1 cellular context compared by ENCODE assay signal in the genomic region with DNA sequence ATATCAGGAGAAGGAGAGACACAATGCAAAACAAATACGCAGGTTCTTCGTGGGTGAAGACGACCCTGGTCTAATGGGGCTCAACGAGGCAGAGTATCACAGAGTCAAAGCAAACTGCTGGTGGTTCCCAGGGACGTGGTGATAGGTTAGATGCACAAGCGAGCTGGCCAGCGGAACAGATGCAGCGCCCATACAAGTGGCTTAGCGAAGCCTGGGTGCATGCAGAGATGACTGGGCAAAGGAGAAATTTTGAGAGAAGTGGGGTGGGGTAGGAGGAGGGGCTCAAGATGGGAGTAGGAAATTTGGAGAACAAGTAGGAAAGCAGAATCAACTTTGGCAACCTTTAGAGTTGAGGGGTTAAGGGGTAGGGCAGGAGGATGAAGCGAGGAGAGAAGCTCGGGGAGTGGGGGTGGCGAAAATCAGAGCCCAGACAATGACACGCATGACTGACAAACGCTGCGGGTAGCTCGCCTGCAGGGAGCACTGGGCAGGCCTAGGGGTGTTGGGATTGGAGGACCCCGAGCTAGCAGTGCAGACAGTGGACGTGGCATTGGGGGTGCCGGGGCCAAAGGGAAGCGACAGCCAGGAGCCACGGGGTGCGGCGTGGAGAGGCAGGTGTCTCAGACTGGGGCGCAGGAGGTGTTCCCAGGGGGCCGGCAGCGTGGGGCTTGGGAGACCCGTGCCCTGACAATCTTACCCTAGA.
TF ChIP-seq lines count a peak whose summit lies in the region.

No MANE protein-coding gene starts in this region.

TF ChIP-seq in HepG2, 621 proteins besides CTCF, POLR2A, EP300 and RAD21 (continued from another document):
- TF ChIP-seq, protein P1, sequence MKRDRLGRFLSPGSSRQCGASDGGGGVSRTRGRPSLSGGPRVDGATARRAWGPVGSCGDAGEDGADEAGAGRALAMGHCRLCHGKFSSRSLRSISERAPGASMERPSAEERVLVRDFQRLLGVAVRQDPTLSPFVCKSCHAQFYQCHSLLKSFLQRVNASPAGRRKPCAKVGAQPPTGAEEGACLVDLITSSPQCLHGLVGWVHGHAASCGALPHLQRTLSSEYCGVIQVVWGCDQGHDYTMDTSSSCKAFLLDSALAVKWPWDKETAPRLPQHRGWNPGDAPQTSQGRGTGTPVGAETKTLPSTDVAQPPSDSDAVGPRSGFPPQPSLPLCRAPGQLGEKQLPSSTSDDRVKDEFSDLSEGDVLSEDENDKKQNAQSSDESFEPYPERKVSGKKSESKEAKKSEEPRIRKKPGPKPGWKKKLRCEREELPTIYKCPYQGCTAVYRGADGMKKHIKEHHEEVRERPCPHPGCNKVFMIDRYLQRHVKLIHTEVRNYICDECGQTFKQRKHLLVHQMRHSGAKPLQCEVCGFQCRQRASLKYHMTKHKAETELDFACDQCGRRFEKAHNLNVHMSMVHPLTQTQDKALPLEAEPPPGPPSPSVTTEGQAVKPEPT (CRISPR knock-in tag; IDR thresholded peaks at IDR 0.05; ENCODE audit: low read depth): no peak; the same call in 1 of the 2 replicates
- TF ChIP-seq, protein P2, sequence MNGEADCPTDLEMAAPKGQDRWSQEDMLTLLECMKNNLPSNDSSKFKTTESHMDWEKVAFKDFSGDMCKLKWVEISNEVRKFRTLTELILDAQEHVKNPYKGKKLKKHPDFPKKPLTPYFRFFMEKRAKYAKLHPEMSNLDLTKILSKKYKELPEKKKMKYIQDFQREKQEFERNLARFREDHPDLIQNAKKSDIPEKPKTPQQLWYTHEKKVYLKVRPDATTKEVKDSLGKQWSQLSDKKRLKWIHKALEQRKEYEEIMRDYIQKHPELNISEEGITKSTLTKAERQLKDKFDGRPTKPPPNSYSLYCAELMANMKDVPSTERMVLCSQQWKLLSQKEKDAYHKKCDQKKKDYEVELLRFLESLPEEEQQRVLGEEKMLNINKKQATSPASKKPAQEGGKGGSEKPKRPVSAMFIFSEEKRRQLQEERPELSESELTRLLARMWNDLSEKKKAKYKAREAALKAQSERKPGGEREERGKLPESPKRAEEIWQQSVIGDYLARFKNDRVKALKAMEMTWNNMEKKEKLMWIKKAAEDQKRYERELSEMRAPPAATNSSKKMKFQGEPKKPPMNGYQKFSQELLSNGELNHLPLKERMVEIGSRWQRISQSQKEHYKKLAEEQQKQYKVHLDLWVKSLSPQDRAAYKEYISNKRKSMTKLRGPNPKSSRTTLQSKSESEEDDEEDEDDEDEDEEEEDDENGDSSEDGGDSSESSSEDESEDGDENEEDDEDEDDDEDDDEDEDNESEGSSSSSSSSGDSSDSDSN (CRISPR knock-in tag; IDR thresholded peaks at IDR 0.05): peak; percentile 39; the same call in 1 of the 2 replicates
- no peak for TF ChIP-seq EZH2 (conservative IDR thresholded peaks at IDR 0.05; ENCODE audit: low read depth, low read length)
- TF ChIP-seq, protein P3, sequence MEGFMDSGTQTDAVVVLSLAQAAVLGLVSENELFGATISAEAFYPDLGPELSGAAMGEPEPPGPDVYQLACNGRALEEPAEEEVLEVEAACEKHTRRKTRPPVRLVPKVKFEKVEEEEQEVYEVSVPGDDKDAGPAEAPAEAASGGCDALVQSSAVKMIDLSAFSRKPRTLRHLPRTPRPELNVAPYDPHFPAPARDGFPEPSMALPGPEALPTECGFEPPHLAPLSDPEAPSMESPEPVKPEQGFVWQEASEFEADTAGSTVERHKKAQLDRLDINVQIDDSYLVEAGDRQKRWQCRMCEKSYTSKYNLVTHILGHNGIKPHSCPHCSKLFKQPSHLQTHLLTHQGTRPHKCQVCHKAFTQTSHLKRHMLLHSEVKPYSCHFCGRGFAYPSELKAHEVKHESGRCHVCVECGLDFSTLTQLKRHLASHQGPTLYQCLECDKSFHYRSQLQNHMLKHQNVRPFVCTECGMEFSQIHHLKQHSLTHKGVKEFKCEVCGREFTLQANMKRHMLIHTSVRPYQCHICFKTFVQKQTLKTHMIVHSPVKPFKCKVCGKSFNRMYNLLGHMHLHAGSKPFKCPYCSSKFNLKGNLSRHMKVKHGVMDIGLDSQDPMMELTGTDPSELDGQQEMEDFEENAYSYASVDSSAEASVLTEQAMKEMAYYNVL (CRISPR knock-in tag; IDR thresholded peaks at IDR 0.05; ENCODE audit: borderline replicate concordance): no peak
- peak; percentile 31 for TF ChIP-seq TEAD3 (CRISPR knock-in tag; optimal IDR thresholded peaks at IDR 0.05; ENCODE audit: borderline replicate concordance)
- TF ChIP-seq, protein P4, sequence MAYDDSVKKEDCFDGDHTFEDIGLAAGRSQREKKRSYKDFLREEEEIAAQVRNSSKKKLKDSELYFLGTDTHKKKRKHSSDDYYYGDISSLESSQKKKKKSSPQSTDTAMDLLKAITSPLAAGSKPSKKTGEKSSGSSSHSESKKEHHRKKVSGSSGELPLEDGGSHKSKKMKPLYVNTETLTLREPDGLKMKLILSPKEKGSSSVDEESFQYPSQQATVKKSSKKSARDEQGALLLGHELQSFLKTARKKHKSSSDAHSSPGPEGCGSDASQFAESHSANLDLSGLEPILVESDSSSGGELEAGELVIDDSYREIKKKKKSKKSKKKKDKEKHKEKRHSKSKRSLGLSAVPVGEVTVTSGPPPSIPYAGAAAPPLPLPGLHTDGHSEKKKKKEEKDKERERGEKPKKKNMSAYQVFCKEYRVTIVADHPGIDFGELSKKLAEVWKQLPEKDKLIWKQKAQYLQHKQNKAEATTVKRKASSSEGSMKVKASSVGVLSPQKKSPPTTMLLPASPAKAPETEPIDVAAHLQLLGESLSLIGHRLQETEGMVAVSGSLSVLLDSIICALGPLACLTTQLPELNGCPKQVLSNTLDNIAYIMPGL (CRISPR knock-in tag; IDR thresholded peaks at IDR 0.05; ENCODE audit: borderline replicate concordance in 1 of 2, low read depth in 1 of 2): peak in 1 of 2 experiments; percentile 75; a peak in 2 of 4 replicates
- TF ChIP-seq ZNF382 (CRISPR knock-in tag; IDR thresholded peaks at IDR 0.05; ENCODE audit: borderline replicate concordance): no peak
